In the genomic region with DNA sequence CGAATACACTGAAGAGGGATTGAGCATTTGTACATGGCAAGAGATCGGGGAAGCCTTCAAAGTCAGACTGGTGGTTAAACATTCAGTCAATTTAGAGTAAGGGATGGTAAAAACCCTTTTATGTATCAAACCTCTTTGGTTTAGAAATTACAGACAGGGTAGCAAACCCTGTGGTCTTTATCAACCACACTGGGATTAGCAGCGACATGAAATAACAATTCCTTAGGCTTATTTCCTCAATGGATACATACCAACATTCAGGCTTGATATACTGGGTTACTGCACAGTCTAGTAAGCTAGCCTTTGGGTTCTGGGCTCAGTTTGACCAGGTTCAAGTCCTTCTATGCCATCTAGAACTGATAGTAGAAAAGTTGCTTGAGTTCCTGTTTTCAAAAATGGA, we compare ENCODE assay signal across 17 cellular contexts.
DNase-seq lines count a peak whose midpoint lies in the region; ATAC-seq and TF ChIP-seq lines count a peak whose summit lies in the region.
"Had no signal": no experiment of that assay in that cellular context is flagged by ENCODE, and none has a peak within 500 bp of the region (broad histone marks: within the 10 kb centered on the region; RNA-seq: fewer than 3 reads in every experiment).

No MANE protein-coding gene starts in this region.

- no peak for ATAC-seq in foreskin keratinocyte
- ATAC-seq: CD8-positive, alpha-beta T cell had no signal

- H3K4me3 ChIP-seq in fibroblast of villous mesenchyme (ENCODE audit: low read depth, low read length) (no peak overlapping the region), muscle layer of duodenum (ENCODE audit: low read depth in 1 of 2, low read length in 2 of 2) (no peak overlapping the region), stomach smooth muscle (ENCODE audit: low read length in 2 of 2) (no peak overlapping the region)
- H3K4me3 ChIP-seq: BLaER1 treated with 17β-estradiol and CSF1 and Interleukin-3, amounts not matched to agents 10 nM and 100 nM; PC-9 had no signal

- no peak overlapping the region for H3K4me3 Mint-ChIP-seq in activated CD4-positive, alpha-beta T cell treated with anti-CD3 and anti-CD28 coated beads, Interleukin-2, amount 10 ng/mL, durations not matched to agents 7 days and 5 days
- H3K4me3 Mint-ChIP-seq: CD8-positive, alpha-beta T cell; HFFc6 had no signal

- H3K36me3 ChIP-seq in muscle layer of duodenum (ENCODE audit: control insufficient read depth in 1 of 2, insufficient read depth in 2 of 2, low read length in 2 of 2) (no peaks in the 10 kb centered on the region), stomach smooth muscle (ENCODE audit: control insufficient read depth in 2 of 2, insufficient read depth in 2 of 2, low read length in 2 of 2) (no peaks in the 10 kb centered on the region)
- H3K36me3 ChIP-seq: BLaER1 treated with 17β-estradiol and CSF1 and Interleukin-3, amounts not matched to agents 10 nM and 100 nM had no signal

- H3K4me1 Mint-ChIP-seq in activated CD4-positive, alpha-beta T cell treated with anti-CD3 and anti-CD28 coated beads, Interleukin-2, amount 10 ng/mL, durations not matched to agents 7 days and 5 days, result no peaks in the 10 kb centered on the region

- H3K27ac Mint-ChIP-seq in activated CD4-positive, alpha-beta T cell treated with anti-CD3 and anti-CD28 coated beads, Interleukin-2, amount 10 ng/mL, durations not matched to agents 7 days and 5 days, result no peak overlapping the region
- H3K27ac Mint-ChIP-seq: CD8-positive, alpha-beta T cell; HFFc6 had no signal

- H3K27me3 ChIP-seq in muscle layer of duodenum (ENCODE audit: low read depth, low read length), result no peaks in the 10 kb centered on the region
- no peaks in the 10 kb centered on the region for H3K27me3 ChIP-seq in stomach smooth muscle (ENCODE audit: control insufficient read depth in 1 of 2, insufficient read depth in 2 of 2, low read length in 2 of 2)
- H3K27me3 ChIP-seq in foreskin keratinocyte, result no peaks in the 10 kb centered on the region
- H3K27me3 ChIP-seq: BLaER1 treated with 17β-estradiol and CSF1 and Interleukin-3, amounts not matched to agents 10 nM and 100 nM had no signal

- H3K27me3 Mint-ChIP-seq in activated CD4-positive, alpha-beta T cell treated with anti-CD3 and anti-CD28 coated beads, Interleukin-2, amount 10 ng/mL, durations not matched to agents 7 days and 5 days, result no peaks in the 10 kb centered on the region

- POLR2A ChIA-PET in activated CD4-positive, alpha-beta T cell treated with anti-CD3 and anti-CD28 coated beads, Interleukin-2, amount 10 ng/mL, durations not matched to agents 7 days and 5 days (lab: Charles Lee), result no interaction called here

- H3K36me3 Mint-ChIP-seq in activated CD4-positive, alpha-beta T cell treated with anti-CD3 and anti-CD28 coated beads, Interleukin-2, amount 10 ng/mL, durations not matched to agents 7 days and 5 days (ENCODE audit: low read depth), result no peaks in the 10 kb centered on the region
- H3K36me3 Mint-ChIP-seq: CD8-positive, alpha-beta T cell had no signal

- H3K27ac ChIP-seq in muscle layer of duodenum (ENCODE audit: low read length), result peak overlapping the region; percentile 56
- H3K27ac ChIP-seq in stomach smooth muscle (ENCODE audit: low read length), result peak overlapping the region; percentile 37
- H3K27ac ChIP-seq in foreskin keratinocyte, result no peak overlapping the region
- H3K27ac ChIP-seq: BLaER1 treated with 17β-estradiol and CSF1 and Interleukin-3, amounts not matched to agents 10 nM and 100 nM; KMS-11; PC-9 had no signal

- peak; percentile 36 for DNase-seq in OCI-M1 (lab: John Stamatoyannopoulos, UW)
- peak; percentile 19 for DNase-seq in fibroblast of villous mesenchyme (ENCODE audit: low read depth)
- no peak for DNase-seq in NCI-H82 treated with DMSO at 0.1 percent for 48 hours (lab: John Stamatoyannopoulos, UW; ENCODE audit: unreplicated experiment)
- DNase-seq in activated CD4-positive, alpha-beta T cell treated with anti-CD3 and anti-CD28 coated beads, Interleukin-2, amount 10 ng/mL, durations not matched to agents 7 days and 5 days, result no peak
- DNase-seq in foreskin keratinocyte, result no peak
- DNase-seq: CD8-positive, alpha-beta T cell; DMS79; HFFc6; MV-4-11; NCI-H187; NCI-H226; NCI-H524; PC-9 had no signal

- H3K9ac ChIP-seq in stomach smooth muscle (ENCODE audit: low read length in 2 of 2), result no peak overlapping the region
- H3K9ac ChIP-seq: BLaER1 treated with 17β-estradiol and CSF1 and Interleukin-3, amounts not matched to agents 10 nM and 100 nM; KMS-11 had no signal

- CTCF ChIA-PET in activated CD4-positive, alpha-beta T cell treated with anti-CD3 and anti-CD28 coated beads, Interleukin-2, amount 10 ng/mL, durations not matched to agents 7 days and 5 days (lab: Charles Lee), result no interaction called here

- H3K9me3 ChIP-seq in muscle layer of duodenum (ENCODE audit: control insufficient read depth in 1 of 2, low read length in 2 of 2), result no peaks in the 10 kb centered on the region
- no peaks in the 10 kb centered on the region for H3K9me3 ChIP-seq in stomach smooth muscle (ENCODE audit: control insufficient read depth in 2 of 2, low read length in 2 of 2)
- H3K9me3 ChIP-seq: BLaER1 treated with 17β-estradiol and CSF1 and Interleukin-3, amounts not matched to agents 10 nM and 100 nM had no signal

- no peaks in the 10 kb centered on the region for H3K9me3 Mint-ChIP-seq in activated CD4-positive, alpha-beta T cell treated with anti-CD3 and anti-CD28 coated beads, Interleukin-2, amount 10 ng/mL, durations not matched to agents 7 days and 5 days
- H3K9me3 Mint-ChIP-seq: HFFc6 had no signal

- no peak for TF ChIP-seq CTCF in fibroblast of villous mesenchyme (IDR thresholded peaks at IDR 0.05; ENCODE audit: insufficient read depth, low read depth, low read length)
- no peak for TF ChIP-seq CTCF in foreskin keratinocyte (conservative IDR thresholded peaks at IDR 0.05)

- peaks cover 14 to 25% of the 10 kb centered on the region in 2 donors for H3K4me1 ChIP-seq in muscle layer of duodenum (ENCODE audit: control insufficient read depth in 1 of 2, insufficient read depth in 2 of 2, low read length in 2 of 2)
- peaks cover 12% of the 10 kb centered on the region for H3K4me1 ChIP-seq in stomach smooth muscle (ENCODE audit: control insufficient read depth, insufficient read depth, low read length)
- H3K4me1 ChIP-seq in foreskin keratinocyte, result peaks cover 16% of the 10 kb centered on the region

Comparison
In these comparisons a context has a peak if more than half of its experiments do, and no peak if none do; other contexts are left out.
1. DNase-seq: peak in OCI-M1 (single experiment) and fibroblast of villous mesenchyme (single experiment); none in NCI-H82 treated with DMSO at 0.1 percent for 48 hours (single experiment), activated CD4-positive, alpha-beta T cell treated with anti-CD3 and anti-CD28 coated beads, Interleukin-2, amount 10 ng/mL, durations not matched to agents 7 days and 5 days (single experiment) and foreskin keratinocyte (0 of 2).